In the genomic region with DNA sequence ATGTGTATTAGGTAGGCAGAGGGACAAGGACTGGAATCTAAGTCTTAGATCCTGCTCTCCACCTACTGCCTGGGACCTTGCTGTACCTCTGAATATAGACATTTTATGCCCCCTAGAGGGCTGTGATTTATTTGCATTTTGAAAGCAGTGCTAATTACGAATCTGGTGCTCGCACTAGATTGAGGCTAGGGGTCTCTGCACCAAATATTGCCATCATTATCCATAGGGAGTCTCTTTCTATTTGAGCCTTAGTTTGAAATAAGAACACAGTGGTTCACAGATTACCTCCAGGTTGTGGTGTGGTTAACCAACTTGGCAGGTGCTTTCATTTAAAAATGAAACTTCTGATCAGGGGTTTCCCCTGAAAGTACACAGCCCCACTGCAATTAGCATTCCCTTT, we compare ENCODE assay signal across 8 cellular contexts. TPM values are rescaled to one million over a fixed set of nuclear protein-coding genes. Genes with fewer than 3 reads are reported as not detected.
DNase-seq lines count a peak whose midpoint lies in the region; ATAC-seq, FAIRE-seq and TF ChIP-seq lines count a peak whose summit lies in the region.

No MANE protein-coding gene starts in this region.

- POLR2A ChIA-PET in BJ (lab: Charles Lee): no interaction called here

- CTCF ChIA-PET in BJ (lab: Yijun Ruan, JAX): interaction anchor here (0.6 to 1.0 kb wide), 2 partner anchors 124 to 235 kb away, joined by 3 to 4 read pairs; no protein-coding TSS in a partner anchor

- ATAC-seq in GM18511 (IDR thresholded peaks at IDR 0.05; ENCODE audit: unreplicated experiment) (peak; percentile 97), HG02840 (IDR thresholded peaks at IDR 0.05; ENCODE audit: low FRiP score, unreplicated experiment) (peak; percentile 81)
- ATAC-seq in natural killer cell treated with Interleukin-12 subunit alpha and Interleukin-12 subunit beta and Interleukin-15 and Interleukin-18, amount 100 ng/mL, for 72 hours: no peak

- no peaks in the 10 kb centered on the region for H3K9me3 Mint-ChIP-seq in type B pancreatic cell
- H3K9me3 Mint-ChIP-seq in natural killer cell treated with Interleukin-12 subunit alpha and Interleukin-12 subunit beta and Interleukin-15 and Interleukin-18, amount 100 ng/mL, for 72 hours: no peaks in the 10 kb centered on the region

- H3K27me3 Mint-ChIP-seq in type B pancreatic cell: peaks cover 35% of the 10 kb centered on the region
- peaks cover 25 to 43% of the 10 kb centered on the region in 2 donors for H3K27me3 Mint-ChIP-seq in natural killer cell treated with Interleukin-12 subunit alpha and Interleukin-12 subunit beta and Interleukin-15 and Interleukin-18, amount 100 ng/mL, for 72 hours

- no peak for FAIRE-seq in frontal cortex (lab: Jason Lieb, UNC)

- no peak for DNase-seq in BJ (ENCODE audit: low read depth)
- DNase-seq in NCI-H526 treated with DMSO at 0.1 percent for 48 hours (lab: John Stamatoyannopoulos, UW): peak; percentile 17
- DNase-seq in epithelial cell of esophagus (ENCODE audit: low read depth): peak; percentile 44
- DNase-seq in type B pancreatic cell (ENCODE audit: extremely low spot score, unreplicated experiment): no peak
- DNase-seq in natural killer cell treated with Interleukin-12 subunit alpha and Interleukin-12 subunit beta and Interleukin-15 and Interleukin-18, amount 100 ng/mL, for 72 hours (ENCODE audit: low spot score): no peak
- DNase-seq in frontal cortex (ENCODE audit: low spot score in 2 of 2): no peak

- H3K4me3 ChIP-seq in BJ (ENCODE audit: low read depth, low read length): no peak overlapping the region
- no peak overlapping the region for H3K4me3 ChIP-seq in epithelial cell of esophagus (ENCODE audit: low read length)

- no peaks in the 10 kb centered on the region for H3K36me3 Mint-ChIP-seq in type B pancreatic cell
- no peaks in the 10 kb centered on the region for H3K36me3 Mint-ChIP-seq in natural killer cell treated with Interleukin-12 subunit alpha and Interleukin-12 subunit beta and Interleukin-15 and Interleukin-18, amount 100 ng/mL, for 72 hours

- peaks cover 13% of the 10 kb centered on the region for H3K4me1 Mint-ChIP-seq in type B pancreatic cell (ENCODE audit: unreplicated experiment)
- no peaks in the 10 kb centered on the region for H3K4me1 Mint-ChIP-seq in natural killer cell treated with Interleukin-12 subunit alpha and Interleukin-12 subunit beta and Interleukin-15 and Interleukin-18, amount 100 ng/mL, for 72 hours (ENCODE audit: low read depth in 2 of 2)

- no peak overlapping the region for H3K27ac Mint-ChIP-seq in type B pancreatic cell
- no peak overlapping the region for H3K27ac Mint-ChIP-seq in natural killer cell treated with Interleukin-12 subunit alpha and Interleukin-12 subunit beta and Interleukin-15 and Interleukin-18, amount 100 ng/mL, for 72 hours

- no peak overlapping the region for H3K4me3 Mint-ChIP-seq in type B pancreatic cell
- H3K4me3 Mint-ChIP-seq in natural killer cell treated with Interleukin-12 subunit alpha and Interleukin-12 subunit beta and Interleukin-15 and Interleukin-18, amount 100 ng/mL, for 72 hours: no peak overlapping the region

- no peaks in the 10 kb centered on the region for H3K36me3 ChIP-seq in BJ (ENCODE audit: control insufficient read depth, insufficient read depth, low read length)

- peak; percentile 56 for TF ChIP-seq CTCF in BJ (IDR thresholded peaks at IDR 0.05; ENCODE audit: insufficient read depth, low read depth, low read length)
- peak; percentile 50 for TF ChIP-seq CTCF in epithelial cell of esophagus (IDR thresholded peaks at IDR 0.05; ENCODE audit: insufficient read depth, low read depth, low read length, missing control alignments)
- TF ChIP-seq CTCF in type B pancreatic cell (conservative IDR thresholded peaks at IDR 0.05): peak; percentile 66

- H3K27me3 ChIP-seq in BJ (ENCODE audit: control insufficient read depth, insufficient read depth, low read length): no peaks in the 10 kb centered on the region

RNA-seq across cellular contexts. Expression of gene CNNM1, which starts 41.8 kb away (rescaled TPM):
- 1.1 and 1.3 TPM in 2 replicates for polyA plus RNA-seq in BJ (2011; rRNA removed)
- polyA minus RNA-seq in BJ (2011; rRNA and poly(A)+ RNA removed): 1.6 and 1.7 TPM in 2 replicates
- total RNA-seq in type B pancreatic cell (ENCODE audit: low replicate concordance): 1.7 and 2.0 TPM in 2 replicates
- not detected for total RNA-seq in natural killer cell treated with Interleukin-12 subunit alpha and Interleukin-12 subunit beta and Interleukin-15 and Interleukin-18, amount 100 ng/mL, for 72 hours
- 2.4 TPM for total RNA-seq in frontal cortex

RNA-seq across cellular contexts. Expression of gene GOT1, which starts 59.4 kb away (rescaled TPM):
- 41.4 and 53.3 TPM in 2 replicates for polyA plus RNA-seq in BJ (2011; rRNA removed)
- 19.0 and 30.5 TPM in 2 replicates for polyA minus RNA-seq in BJ (2011; rRNA and poly(A)+ RNA removed)
- 50.9 and 57.6 TPM in 2 replicates for total RNA-seq in type B pancreatic cell (ENCODE audit: low replicate concordance)
- 10 to 100 TPM; 42.5 to 44.4 TPM for total RNA-seq in natural killer cell treated with Interleukin-12 subunit alpha and Interleukin-12 subunit beta and Interleukin-15 and Interleukin-18, amount 100 ng/mL, for 72 hours
- 22.4 TPM for total RNA-seq in frontal cortex

Comparison
In these comparisons a context has a peak if more than half of its experiments do, and no peak if none do; other contexts are left out.
1. DNase-seq: peak in NCI-H526 treated with DMSO at 0.1 percent for 48 hours (single experiment) and epithelial cell of esophagus (single experiment); none in BJ (single experiment), type B pancreatic cell (single experiment), natural killer cell treated with Interleukin-12 subunit alpha and Interleukin-12 subunit beta and Interleukin-15 and Interleukin-18, amount 100 ng/mL, for 72 hours (single experiment) and frontal cortex (0 of 2).
2. ATAC-seq: peak in GM18511 (single experiment) and HG02840 (single experiment); none in natural killer cell treated with Interleukin-12 subunit alpha and Interleukin-12 subunit beta and Interleukin-15 and Interleukin-18, amount 100 ng/mL, for 72 hours (0 of 2).
3. Peak in every context shown above with its lines, with median percentiles within 50 percentile points of each other: CTCF ChIP-seq.